Comparison of ENCODE assay signal across 11 cellular contexts in genomic region chr6:165659945-165660862, GRCh38. TPM values are rescaled to one million over a fixed set of nuclear protein-coding genes. Genes with fewer than 3 reads are reported as not detected.
DNase-seq lines count a peak whose midpoint lies in the region; ATAC-seq and TF ChIP-seq lines count a peak whose summit lies in the region.
"Had no signal": no experiment of that assay in that cellular context is flagged by ENCODE, and none has a peak within 500 bp of the region (broad histone marks: within the 10 kb centered on the region; RNA-seq: fewer than 3 reads in every experiment).

No MANE protein-coding gene starts in this region.

- peaks cover 4% of the 10 kb centered on the region for H3K36me3 Mint-ChIP-seq in neural progenitor cell
- H3K36me3 Mint-ChIP-seq in CD14-positive monocyte: peaks cover 0 to 2% of the 10 kb centered on the region in 2 donors

- intact Hi-C loops in CD14-positive monocyte (cut with micrococcal nuclease): no loop called here

- no peak overlapping the region for H3K9ac ChIP-seq in neural progenitor cell

- no peaks in the 10 kb centered on the region for H3K9me3 ChIP-seq in neural progenitor cell (ENCODE audit: low read depth)

- H3F3A ChIP-seq in neural progenitor cell (ENCODE audit: low read depth): peaks cover 23% of the 10 kb centered on the region

- H3K27me3 ChIP-seq in foreskin keratinocyte (peaks cover 60% of the 10 kb centered on the region), neural progenitor cell (peaks cover 75% of the 10 kb centered on the region)

- DNase-seq in ACHN: peak; percentile 34
- DNase-seq in NCI-H1092 (lab: John Stamatoyannopoulos, UW): peak; percentile 57
- DNase-seq in foreskin keratinocyte: no peak
- peak; percentile 71 for DNase-seq in neural progenitor cell (ENCODE audit: low spot score)
- DNase-seq in COR-L47 (lab: John Stamatoyannopoulos, UW): no peak
- DNase-seq in NCI-H146 (lab: John Stamatoyannopoulos, UW): no peak
- no peak for DNase-seq in activated T-cell treated with anti-CD3 and anti-CD28 coated beads, Interleukin-2, amount 50 U/mL, for 48 hours
- DNase-seq in CD14-positive monocyte (ENCODE audit: low spot score): no peak
- DNase-seq: DND-41, T-helper 9 cell had no signal

- H4K20me1 ChIP-seq in neural progenitor cell (ENCODE audit: low read depth): peaks cover 21% of the 10 kb centered on the region

- H3K79me2 ChIP-seq in neural progenitor cell (ENCODE audit: low read depth): peaks cover 35% of the 10 kb centered on the region

- peak; percentile 13 for ATAC-seq in foreskin keratinocyte

- no peak overlapping the region for H3K27ac ChIP-seq in foreskin keratinocyte
- H3K27ac ChIP-seq in neural progenitor cell: no peak overlapping the region

- H3K4me1 Mint-ChIP-seq in neural progenitor cell (peaks cover 25% of the 10 kb centered on the region), CD14-positive monocyte (no peaks in the 10 kb centered on the region)
- H3K4me1 Mint-ChIP-seq: central memory CD8-positive, alpha-beta T cell had no signal

- peak overlapping the region; percentile 91 for H3K4me3 ChIP-seq in neural progenitor cell

- in situ Hi-C loops in ACHN (cut with HindIII; ENCODE audit: low pct_ligation_motif_present, low pct_unique_long_range_greater_than_20kb, low sequenced_read_pairs): no loop called here

- H3K4me1 ChIP-seq in foreskin keratinocyte (no peaks in the 10 kb centered on the region), neural progenitor cell (peaks cover 18% of the 10 kb centered on the region)

- no peak for TF ChIP-seq CTCF in foreskin keratinocyte (conservative IDR thresholded peaks at IDR 0.05)
- no peak for TF ChIP-seq CTCF in neural progenitor cell (IDR thresholded peaks at IDR 0.05)
- TF ChIP-seq CTCF in CD14-positive monocyte (IDR thresholded peaks at IDR 0.05): no peak

- H2AFZ ChIP-seq in neural progenitor cell (replicated peaks): peak overlapping the region; percentile 94

- H3K4me3 Mint-ChIP-seq in neural progenitor cell: peak overlapping the region; percentile 83
- peak overlapping the region in 1 of 2 donors; percentile 70 for H3K4me3 Mint-ChIP-seq in CD14-positive monocyte
- H3K4me3 Mint-ChIP-seq: central memory CD8-positive, alpha-beta T cell had no signal

- no peaks in the 10 kb centered on the region for H3K36me3 ChIP-seq in neural progenitor cell

- H3K27me3 Mint-ChIP-seq in neural progenitor cell (ENCODE audit: insufficient read depth, low read depth): peaks cover 22% of the 10 kb centered on the region
- H3K27me3 Mint-ChIP-seq in CD14-positive monocyte (ENCODE audit: low read depth in 3 of 3): peaks cover 49 to 58% (median 58%) of the 10 kb centered on the region in 3 donors

- peak overlapping the region; percentile 97 for H3K4me2 ChIP-seq in neural progenitor cell

- H3K27ac Mint-ChIP-seq in neural progenitor cell (peak overlapping the region; percentile 93), CD14-positive monocyte (no peak overlapping the region)

- H3K9me3 Mint-ChIP-seq in neural progenitor cell (no peaks in the 10 kb centered on the region), CD14-positive monocyte (peaks cover 0 to 3% (median 2%) of the 10 kb centered on the region in 7 donors)
- H3K9me3 Mint-ChIP-seq: central memory CD8-positive, alpha-beta T cell had no signal

RNA-seq across cellular contexts. Expression of gene PDE10A, which starts 2.8 kb away (rescaled TPM):
- total RNA-seq in foreskin keratinocyte: not detected in 2 replicates
- not detected in 2 replicates for polyA plus RNA-seq in foreskin keratinocyte
- 11.9 and 17.3 TPM in 2 replicates for total RNA-seq in neural progenitor cell (ENCODE audit: low replicate concordance)
- not detected for polyA plus RNA-seq in CD14-positive monocyte

Comparison
In these comparisons a context has a peak if more than half of its experiments do, and no peak if none do; other contexts are left out.
1. DNase-seq: peak in ACHN (single experiment), NCI-H1092 (single experiment) and neural progenitor cell (single experiment); none in foreskin keratinocyte (0 of 2), COR-L47 (single experiment), NCI-H146 (single experiment), activated T-cell treated with anti-CD3 and anti-CD28 coated beads, Interleukin-2, amount 50 U/mL, for 48 hours (0 of 2) and CD14-positive monocyte (single experiment).
2. RNA of gene PDE10A, which starts 2.8 kb away (total RNA-seq): 11.9 to 17.3 TPM in neural progenitor cell; not detected in foreskin keratinocyte; every median in the first group is over 10 times any median in the second.